ENCODE assay signal across 1 cellular context in the genomic region with DNA sequence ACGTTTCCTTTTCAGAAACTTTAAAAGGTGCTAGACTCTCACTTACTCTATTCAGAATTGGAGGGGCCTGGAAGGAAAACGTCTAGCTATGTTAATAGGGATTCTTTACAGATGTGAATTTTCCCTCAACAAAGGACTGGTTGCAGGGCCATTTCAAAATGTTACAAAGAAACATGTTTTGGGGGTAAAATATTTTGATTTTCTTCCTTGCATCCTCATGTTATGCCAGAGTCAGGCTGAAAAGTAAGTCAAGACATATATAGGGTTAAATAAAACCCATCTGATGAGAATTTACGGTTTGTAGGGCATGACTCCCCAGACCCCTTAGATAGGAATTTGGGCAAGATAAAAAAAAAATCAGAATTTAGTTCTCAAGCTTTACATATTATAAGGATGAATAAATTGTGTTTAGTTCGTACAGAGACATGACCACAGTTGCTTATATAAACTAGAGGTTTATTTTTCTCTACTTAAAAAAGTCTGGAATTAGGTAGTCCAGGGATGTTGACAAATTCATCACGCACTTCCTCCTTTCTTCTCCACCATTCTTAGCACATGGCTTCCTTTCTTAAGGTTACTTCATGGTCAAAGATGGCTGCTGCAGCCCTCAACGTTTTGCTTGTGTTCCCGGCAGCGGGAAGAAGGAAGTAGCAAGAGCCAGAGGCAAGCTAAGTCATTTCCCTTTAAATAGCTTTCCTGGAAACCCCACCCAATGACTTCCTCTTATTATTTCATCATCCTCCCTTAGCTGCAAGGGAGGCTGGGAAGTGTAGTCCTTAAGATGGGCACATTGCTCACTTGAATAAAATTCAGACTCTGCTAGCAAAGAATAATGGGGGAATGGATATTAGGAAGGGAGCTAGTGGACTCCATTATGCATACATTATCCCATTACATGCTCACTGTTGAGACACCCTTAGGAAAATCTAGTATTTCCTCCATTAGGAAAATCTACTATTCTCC.
TF ChIP-seq lines count a peak whose summit lies in the region.

No MANE protein-coding gene starts in this region.

TF ChIP-seq in K562, 482 proteins besides CTCF, POLR2A, EP300 and RAD21 (continued from another document and continues in another):
- TF ChIP-seq, protein P1, sequence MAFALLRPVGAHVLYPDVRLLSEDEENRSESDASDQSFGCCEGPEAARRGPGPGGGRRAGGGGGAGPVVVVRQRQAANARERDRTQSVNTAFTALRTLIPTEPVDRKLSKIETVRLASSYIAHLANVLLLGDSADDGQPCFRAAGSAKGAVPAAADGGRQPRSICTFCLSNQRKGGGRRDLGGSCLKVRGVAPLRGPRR (CRISPR knock-in tag; IDR thresholded peaks at IDR 0.05): peak; percentile 90
- peak; percentile 90 for TF ChIP-seq ELF2 (CRISPR knock-in tag; IDR thresholded peaks at IDR 0.05)
- peak; percentile 37 for TF ChIP-seq HDAC3 (IDR thresholded peaks at IDR 0.05; ENCODE audit: borderline replicate concordance, partially characterized antibody)
- peak; percentile 51 for TF ChIP-seq ARID1B (IDR thresholded peaks at IDR 0.05)
- 0 out of 2 replicates have a peak, but pooled peaks have one; percentile 47 for TF ChIP-seq NCOR1 (IDR thresholded peaks at IDR 0.05)
- TF ChIP-seq ZNF316 (IDR thresholded peaks at IDR 0.05): peak; percentile 40
- TF ChIP-seq ZNF41 (CRISPR knock-in tag; conservative IDR thresholded peaks at IDR 0.05): peak; percentile 85; the same call in 1 of the 2 replicates
- TF ChIP-seq ZNF830 (CRISPR knock-in tag; IDR thresholded peaks at IDR 0.05): peak; percentile 61; the same call in 1 of the 2 replicates
- TF ChIP-seq, protein P2, sequence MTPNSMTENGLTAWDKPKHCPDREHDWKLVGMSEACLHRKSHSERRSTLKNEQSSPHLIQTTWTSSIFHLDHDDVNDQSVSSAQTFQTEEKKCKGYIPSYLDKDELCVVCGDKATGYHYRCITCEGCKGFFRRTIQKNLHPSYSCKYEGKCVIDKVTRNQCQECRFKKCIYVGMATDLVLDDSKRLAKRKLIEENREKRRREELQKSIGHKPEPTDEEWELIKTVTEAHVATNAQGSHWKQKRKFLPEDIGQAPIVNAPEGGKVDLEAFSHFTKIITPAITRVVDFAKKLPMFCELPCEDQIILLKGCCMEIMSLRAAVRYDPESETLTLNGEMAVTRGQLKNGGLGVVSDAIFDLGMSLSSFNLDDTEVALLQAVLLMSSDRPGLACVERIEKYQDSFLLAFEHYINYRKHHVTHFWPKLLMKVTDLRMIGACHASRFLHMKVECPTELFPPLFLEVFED (CRISPR knock-in tag; conservative IDR thresholded peaks at IDR 0.05): 0 out of 2 replicates have a peak, but pooled peaks have one; percentile 60
- 0 out of 2 replicates have a peak, but pooled peaks have one; percentile 55 for TF ChIP-seq ZNF444 (CRISPR knock-in tag; IDR thresholded peaks at IDR 0.05)
- TF ChIP-seq, protein P3, sequence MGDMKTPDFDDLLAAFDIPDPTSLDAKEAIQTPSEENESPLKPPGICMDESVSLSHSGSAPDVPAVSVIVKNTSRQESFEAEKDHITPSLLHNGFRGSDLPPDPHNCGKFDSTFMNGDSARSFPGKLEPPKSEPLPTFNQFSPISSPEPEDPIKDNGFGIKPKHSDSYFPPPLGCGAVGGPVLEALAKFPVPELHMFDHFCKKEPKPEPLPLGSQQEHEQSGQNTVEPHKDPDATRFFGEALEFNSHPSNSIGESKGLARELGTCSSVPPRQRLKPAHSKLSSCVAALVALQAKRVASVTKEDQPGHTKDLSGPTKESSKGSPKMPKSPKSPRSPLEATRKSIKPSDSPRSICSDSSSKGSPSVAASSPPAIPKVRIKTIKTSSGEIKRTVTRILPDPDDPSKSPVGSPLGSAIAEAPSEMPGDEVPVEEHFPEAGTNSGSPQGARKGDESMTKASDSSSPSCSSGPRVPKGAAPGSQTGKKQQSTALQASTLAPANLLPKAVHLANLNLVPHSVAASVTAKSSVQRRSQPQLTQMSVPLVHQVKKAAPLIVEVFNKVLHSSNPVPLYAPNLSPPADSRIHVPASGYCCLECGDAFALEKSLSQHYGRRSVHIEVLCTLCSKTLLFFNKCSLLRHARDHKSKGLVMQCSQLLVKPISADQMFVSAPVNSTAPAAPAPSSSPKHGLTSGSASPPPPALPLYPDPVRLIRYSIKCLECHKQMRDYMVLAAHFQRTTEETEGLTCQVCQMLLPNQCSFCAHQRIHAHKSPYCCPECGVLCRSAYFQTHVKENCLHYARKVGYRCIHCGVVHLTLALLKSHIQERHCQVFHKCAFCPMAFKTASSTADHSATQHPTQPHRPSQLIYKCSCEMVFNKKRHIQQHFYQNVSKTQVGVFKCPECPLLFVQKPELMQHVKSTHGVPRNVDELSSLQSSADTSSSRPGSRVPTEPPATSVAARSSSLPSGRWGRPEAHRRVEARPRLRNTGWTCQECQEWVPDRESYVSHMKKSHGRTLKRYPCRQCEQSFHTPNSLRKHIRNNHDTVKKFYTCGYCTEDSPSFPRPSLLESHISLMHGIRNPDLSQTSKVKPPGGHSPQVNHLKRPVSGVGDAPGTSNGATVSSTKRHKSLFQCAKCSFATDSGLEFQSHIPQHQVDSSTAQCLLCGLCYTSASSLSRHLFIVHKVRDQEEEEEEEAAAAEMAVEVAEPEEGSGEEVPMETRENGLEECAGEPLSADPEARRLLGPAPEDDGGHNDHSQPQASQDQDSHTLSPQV (IDR thresholded peaks at IDR 0.05): peak; percentile 99
- TF ChIP-seq CTBP1 (IDR thresholded peaks at IDR 0.05; ENCODE audit: borderline replicate concordance): peak; percentile 23; the same call in 1 of the 2 replicates
- TF ChIP-seq BRD4 (IDR thresholded peaks at IDR 0.05): peak; percentile 88
- TF ChIP-seq DDX20 (tag; IDR thresholded peaks at IDR 0.05; ENCODE audit: low read depth): peak; percentile 77
- peak; percentile 92 for TF ChIP-seq TBP (optimal IDR thresholded peaks at IDR 0.05; ENCODE audit: low read depth, low read length)
- TF ChIP-seq, protein P4, sequence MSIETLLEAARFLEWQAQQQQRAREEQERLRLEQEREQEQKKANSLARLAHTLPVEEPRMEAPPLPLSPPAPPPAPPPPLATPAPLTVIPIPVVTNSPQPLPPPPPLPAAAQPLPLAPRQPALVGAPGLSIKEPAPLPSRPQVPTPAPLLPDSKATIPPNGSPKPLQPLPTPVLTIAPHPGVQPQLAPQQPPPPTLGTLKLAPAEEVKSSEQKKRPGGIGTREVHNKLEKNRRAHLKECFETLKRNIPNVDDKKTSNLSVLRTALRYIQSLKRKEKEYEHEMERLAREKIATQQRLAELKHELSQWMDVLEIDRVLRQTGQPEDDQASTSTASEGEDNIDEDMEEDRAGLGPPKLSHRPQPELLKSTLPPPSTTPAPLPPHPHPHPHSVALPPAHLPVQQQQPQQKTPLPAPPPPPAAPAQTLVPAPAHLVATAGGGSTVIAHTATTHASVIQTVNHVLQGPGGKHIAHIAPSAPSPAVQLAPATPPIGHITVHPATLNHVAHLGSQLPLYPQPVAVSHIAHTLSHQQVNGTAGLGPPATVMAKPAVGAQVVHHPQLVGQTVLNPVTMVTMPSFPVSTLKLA (conservative IDR thresholded peaks at IDR 0.05): peak; percentile 64 to 83
- peak; percentile 35; the same call in 1 of the 2 replicates for TF ChIP-seq TEAD2 (tag; IDR thresholded peaks at IDR 0.05)
- TF ChIP-seq, protein P5, sequence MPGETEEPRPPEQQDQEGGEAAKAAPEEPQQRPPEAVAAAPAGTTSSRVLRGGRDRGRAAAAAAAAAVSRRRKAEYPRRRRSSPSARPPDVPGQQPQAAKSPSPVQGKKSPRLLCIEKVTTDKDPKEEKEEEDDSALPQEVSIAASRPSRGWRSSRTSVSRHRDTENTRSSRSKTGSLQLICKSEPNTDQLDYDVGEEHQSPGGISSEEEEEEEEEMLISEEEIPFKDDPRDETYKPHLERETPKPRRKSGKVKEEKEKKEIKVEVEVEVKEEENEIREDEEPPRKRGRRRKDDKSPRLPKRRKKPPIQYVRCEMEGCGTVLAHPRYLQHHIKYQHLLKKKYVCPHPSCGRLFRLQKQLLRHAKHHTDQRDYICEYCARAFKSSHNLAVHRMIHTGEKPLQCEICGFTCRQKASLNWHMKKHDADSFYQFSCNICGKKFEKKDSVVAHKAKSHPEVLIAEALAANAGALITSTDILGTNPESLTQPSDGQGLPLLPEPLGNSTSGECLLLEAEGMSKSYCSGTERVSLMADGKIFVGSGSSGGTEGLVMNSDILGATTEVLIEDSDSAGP (CRISPR knock-in tag; IDR thresholded peaks at IDR 0.05): peak; percentile 85
- TF ChIP-seq ZNF143 (CRISPR knock-in tag; IDR thresholded peaks at IDR 0.05): peak; percentile 90
- TF ChIP-seq, protein P6, sequence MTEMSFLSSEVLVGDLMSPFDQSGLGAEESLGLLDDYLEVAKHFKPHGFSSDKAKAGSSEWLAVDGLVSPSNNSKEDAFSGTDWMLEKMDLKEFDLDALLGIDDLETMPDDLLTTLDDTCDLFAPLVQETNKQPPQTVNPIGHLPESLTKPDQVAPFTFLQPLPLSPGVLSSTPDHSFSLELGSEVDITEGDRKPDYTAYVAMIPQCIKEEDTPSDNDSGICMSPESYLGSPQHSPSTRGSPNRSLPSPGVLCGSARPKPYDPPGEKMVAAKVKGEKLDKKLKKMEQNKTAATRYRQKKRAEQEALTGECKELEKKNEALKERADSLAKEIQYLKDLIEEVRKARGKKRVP (CRISPR knock-in tag; IDR thresholded peaks at IDR 0.05): peak; percentile 100
- TF ChIP-seq, protein P7, sequence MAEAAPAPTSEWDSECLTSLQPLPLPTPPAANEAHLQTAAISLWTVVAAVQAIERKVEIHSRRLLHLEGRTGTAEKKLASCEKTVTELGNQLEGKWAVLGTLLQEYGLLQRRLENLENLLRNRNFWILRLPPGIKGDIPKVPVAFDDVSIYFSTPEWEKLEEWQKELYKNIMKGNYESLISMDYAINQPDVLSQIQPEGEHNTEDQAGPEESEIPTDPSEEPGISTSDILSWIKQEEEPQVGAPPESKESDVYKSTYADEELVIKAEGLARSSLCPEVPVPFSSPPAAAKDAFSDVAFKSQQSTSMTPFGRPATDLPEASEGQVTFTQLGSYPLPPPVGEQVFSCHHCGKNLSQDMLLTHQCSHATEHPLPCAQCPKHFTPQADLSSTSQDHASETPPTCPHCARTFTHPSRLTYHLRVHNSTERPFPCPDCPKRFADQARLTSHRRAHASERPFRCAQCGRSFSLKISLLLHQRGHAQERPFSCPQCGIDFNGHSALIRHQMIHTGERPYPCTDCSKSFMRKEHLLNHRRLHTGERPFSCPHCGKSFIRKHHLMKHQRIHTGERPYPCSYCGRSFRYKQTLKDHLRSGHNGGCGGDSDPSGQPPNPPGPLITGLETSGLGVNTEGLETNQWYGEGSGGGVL (CRISPR knock-in tag; IDR thresholded peaks at IDR 0.05): peak; percentile 23; the same call in 1 of the 2 replicates
- peak; percentile 64 for TF ChIP-seq CREM (IDR thresholded peaks at IDR 0.05; ENCODE audit: low read depth)
- peak; percentile 41; the same call in 1 of the 2 replicates for TF ChIP-seq TCF3 (CRISPR knock-in tag; IDR thresholded peaks at IDR 0.05)
- TF ChIP-seq NFE2L1 (tag; IDR thresholded peaks at IDR 0.05; ENCODE audit: borderline replicate concordance, low read depth): peak; percentile 17; the same call in 1 of the 2 replicates
- TF ChIP-seq DIDO1 (tag; IDR thresholded peaks at IDR 0.05; ENCODE audit: low read depth): 0 out of 2 replicates have a peak, but pooled peaks have one; percentile 53
- TF ChIP-seq, protein P8, sequence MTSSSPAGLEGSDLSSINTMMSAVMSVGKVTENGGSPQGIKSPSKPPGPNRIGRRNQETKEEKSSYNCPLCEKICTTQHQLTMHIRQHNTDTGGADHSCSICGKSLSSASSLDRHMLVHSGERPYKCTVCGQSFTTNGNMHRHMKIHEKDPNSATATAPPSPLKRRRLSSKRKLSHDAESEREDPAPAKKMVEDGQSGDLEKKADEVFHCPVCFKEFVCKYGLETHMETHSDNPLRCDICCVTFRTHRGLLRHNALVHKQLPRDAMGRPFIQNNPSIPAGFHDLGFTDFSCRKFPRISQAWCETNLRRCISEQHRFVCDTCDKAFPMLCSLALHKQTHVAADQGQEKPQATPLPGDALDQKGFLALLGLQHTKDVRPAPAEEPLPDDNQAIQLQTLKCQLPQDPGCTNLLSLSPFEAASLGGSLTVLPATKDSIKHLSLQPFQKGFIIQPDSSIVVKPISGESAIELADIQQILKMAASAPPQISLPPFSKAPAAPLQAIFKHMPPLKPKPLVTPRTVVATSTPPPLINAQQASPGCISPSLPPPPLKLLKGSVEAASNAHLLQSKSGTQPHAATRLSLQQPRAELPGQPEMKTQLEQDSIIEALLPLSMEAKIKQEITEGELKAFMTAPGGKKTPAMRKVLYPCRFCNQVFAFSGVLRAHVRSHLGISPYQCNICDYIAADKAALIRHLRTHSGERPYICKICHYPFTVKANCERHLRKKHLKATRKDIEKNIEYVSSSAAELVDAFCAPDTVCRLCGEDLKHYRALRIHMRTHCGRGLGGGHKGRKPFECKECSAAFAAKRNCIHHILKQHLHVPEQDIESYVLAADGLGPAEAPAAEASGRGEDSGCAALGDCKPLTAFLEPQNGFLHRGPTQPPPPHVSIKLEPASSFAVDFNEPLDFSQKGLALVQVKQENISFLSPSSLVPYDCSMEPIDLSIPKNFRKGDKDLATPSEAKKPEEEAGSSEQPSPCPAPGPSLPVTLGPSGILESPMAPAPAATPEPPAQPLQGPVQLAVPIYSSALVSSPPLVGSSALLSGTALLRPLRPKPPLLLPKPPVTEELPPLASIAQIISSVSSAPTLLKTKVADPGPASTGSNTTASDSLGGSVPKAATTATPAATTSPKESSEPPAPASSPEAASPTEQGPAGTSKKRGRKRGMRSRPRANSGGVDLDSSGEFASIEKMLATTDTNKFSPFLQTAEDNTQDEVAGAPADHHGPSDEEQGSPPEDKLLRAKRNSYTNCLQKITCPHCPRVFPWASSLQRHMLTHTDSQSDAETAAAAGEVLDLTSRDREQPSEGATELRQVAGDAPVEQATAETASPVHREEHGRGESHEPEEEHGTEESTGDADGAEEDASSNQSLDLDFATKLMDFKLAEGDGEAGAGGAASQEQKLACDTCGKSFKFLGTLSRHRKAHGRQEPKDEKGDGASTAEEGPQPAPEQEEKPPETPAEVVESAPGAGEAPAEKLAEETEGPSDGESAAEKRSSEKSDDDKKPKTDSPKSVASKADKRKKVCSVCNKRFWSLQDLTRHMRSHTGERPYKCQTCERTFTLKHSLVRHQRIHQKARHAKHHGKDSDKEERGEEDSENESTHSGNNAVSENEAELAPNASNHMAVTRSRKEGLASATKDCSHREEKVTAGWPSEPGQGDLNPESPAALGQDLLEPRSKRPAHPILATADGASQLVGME (CRISPR knock-in tag; IDR thresholded peaks at IDR 0.05): peak; percentile 63; the same call in 1 of the 2 replicates
- 0 out of 2 replicates have a peak, but pooled peaks have one; percentile 23 for TF ChIP-seq ZNF75A (CRISPR knock-in tag; IDR thresholded peaks at IDR 0.05)
- TF ChIP-seq ZNF354B (CRISPR knock-in tag; IDR thresholded peaks at IDR 0.05): peak; percentile 72; the same call in 1 of the 2 replicates
- TF ChIP-seq SMAD3 (CRISPR knock-in tag; conservative IDR thresholded peaks at IDR 0.05): peak; percentile 94
- TF ChIP-seq NFIC (IDR thresholded peaks at IDR 0.05): peak; percentile 17; the same call in 1 of the 2 replicates
- peak; percentile 73; the same call in 1 of the 2 replicates for TF ChIP-seq ERF (CRISPR knock-in tag; IDR thresholded peaks at IDR 0.05)
- TF ChIP-seq POLR2H (tag; IDR thresholded peaks at IDR 0.05; ENCODE audit: low read depth): peak; percentile 92
- peak; percentile 27; the same call in 1 of the 2 replicates for TF ChIP-seq LCOR (CRISPR knock-in tag; IDR thresholded peaks at IDR 0.05)
- TF ChIP-seq, protein P9, sequence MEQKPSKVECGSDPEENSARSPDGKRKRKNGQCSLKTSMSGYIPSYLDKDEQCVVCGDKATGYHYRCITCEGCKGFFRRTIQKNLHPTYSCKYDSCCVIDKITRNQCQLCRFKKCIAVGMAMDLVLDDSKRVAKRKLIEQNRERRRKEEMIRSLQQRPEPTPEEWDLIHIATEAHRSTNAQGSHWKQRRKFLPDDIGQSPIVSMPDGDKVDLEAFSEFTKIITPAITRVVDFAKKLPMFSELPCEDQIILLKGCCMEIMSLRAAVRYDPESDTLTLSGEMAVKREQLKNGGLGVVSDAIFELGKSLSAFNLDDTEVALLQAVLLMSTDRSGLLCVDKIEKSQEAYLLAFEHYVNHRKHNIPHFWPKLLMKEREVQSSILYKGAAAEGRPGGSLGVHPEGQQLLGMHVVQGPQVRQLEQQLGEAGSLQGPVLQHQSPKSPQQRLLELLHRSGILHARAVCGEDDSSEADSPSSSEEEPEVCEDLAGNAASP (IDR thresholded peaks at IDR 0.05): peak; percentile 39; the same call in 1 of the 2 replicates
